Comparison of ENCODE assay signal across 1 cellular context in the genomic region with DNA sequence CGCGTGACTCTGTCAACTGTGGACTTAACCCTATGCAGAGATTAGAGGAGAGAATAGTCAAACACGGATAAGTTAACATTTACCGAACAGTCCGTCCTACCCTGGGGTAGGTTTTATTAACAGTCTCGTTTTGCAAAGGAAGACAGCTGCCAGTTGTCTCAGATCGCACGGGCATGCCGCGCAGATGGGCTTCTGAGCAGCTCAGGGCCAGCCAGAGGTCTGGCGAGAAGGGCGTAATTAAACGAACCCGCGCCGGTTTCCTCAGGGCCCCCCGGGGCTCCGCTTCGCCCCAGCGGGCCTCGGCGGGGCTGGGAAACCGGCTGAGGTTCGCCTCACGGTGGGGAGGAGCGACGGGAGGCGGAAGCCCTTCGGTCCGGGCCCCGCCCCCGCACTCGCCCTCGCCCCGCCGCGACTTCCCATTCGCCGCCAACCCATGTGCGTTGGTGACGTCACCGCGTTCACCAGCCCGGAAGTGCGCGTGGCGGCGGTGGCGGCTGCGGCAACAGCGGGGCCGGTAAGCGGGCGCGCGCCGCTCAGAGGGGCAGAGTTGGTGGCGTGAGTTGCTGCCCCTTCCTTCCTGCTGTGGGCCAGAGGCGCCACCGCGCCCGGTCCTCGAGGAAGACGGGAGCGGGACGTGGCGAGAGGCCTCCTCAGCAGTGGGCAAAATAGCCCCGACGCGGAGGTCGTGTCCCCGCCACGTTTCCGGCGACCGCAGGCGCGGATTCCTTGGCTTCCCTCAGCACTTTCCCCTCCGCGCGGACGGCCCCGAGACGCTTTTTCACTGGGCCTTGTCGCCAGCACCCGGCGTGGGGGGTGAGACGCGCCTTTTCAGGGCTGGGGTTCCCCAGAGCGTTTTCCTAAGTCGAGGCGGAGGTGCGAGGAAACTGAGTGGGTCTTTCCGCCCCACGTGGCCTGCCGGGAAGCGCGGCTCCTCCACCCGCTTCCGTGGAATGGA.
TF ChIP-seq lines count a peak whose summit lies in the region.

A gene (plus strand): TSS at position 464 of the 955 bp plus-strand sequence. CDS start 2,101 bp downstream, outside the sequence.

TF ChIP-seq in GM12878, 131 proteins besides CTCF, POLR2A, EP300 and RAD21 (continued from another document):
- TF ChIP-seq, protein P1, sequence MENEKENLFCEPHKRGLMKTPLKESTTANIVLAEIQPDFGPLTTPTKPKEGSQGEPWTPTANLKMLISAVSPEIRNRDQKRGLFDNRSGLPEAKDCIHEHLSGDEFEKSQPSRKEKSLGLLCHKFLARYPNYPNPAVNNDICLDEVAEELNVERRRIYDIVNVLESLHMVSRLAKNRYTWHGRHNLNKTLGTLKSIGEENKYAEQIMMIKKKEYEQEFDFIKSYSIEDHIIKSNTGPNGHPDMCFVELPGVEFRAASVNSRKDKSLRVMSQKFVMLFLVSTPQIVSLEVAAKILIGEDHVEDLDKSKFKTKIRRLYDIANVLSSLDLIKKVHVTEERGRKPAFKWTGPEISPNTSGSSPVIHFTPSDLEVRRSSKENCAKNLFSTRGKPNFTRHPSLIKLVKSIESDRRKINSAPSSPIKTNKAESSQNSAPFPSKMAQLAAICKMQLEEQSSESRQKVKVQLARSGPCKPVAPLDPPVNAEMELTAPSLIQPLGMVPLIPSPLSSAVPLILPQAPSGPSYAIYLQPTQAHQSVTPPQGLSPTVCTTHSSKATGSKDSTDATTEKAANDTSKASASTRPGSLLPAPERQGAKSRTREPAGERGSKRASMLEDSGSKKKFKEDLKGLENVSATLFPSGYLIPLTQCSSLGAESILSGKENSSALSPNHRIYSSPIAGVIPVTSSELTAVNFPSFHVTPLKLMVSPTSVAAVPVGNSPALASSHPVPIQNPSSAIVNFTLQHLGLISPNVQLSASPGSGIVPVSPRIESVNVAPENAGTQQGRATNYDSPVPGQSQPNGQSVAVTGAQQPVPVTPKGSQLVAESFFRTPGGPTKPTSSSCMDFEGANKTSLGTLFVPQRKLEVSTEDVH (IDR thresholded peaks at IDR 0.05; ENCODE audit: low read depth, partially characterized antibody) = no peak
- TF ChIP-seq IRF4 (IDR thresholded peaks at IDR 0.05; ENCODE audit: low read depth, low read length) (no peak), TARDBP (IDR thresholded peaks at IDR 0.05; ENCODE audit: borderline replicate concordance) (no peak), ZZZ3 (IDR thresholded peaks at IDR 0.05; ENCODE audit: control insufficient read depth, insufficient read length, low read depth) (no peak), POLR2AphosphoS5 (IDR thresholded peaks at IDR 0.05; ENCODE audit: low read length) (peak; percentile 96), KAT2A (conservative IDR thresholded peaks at IDR 0.05; ENCODE audit: control insufficient read depth, low read depth, low read length) (no peak), MYB (IDR thresholded peaks at IDR 0.05; ENCODE audit: borderline replicate concordance, low read depth, low read length) (no peak), IKZF2 (IDR thresholded peaks at IDR 0.05) (peak in 1 of 2 experiments; percentile 59; a peak in 1 of 4 replicates), KLF5 (IDR thresholded peaks at IDR 0.05; ENCODE audit: partially characterized antibody) (no peak), CHD4 (IDR thresholded peaks at IDR 0.05) (no peak), ATF7 (IDR thresholded peaks at IDR 0.05; ENCODE audit: low read depth) (peak; percentile 98), HCFC1 (IDR thresholded peaks at IDR 0.05; ENCODE audit: low read length) (no peak; the same call in 1 of the 2 replicates), ZBED1 (IDR thresholded peaks at IDR 0.05; ENCODE audit: borderline replicate concordance) (peak; percentile 53; the same call in 1 of the 2 replicates), KDM1A (IDR thresholded peaks at IDR 0.05; ENCODE audit: borderline replicate concordance) (no peak)
- TF ChIP-seq, protein P2, sequence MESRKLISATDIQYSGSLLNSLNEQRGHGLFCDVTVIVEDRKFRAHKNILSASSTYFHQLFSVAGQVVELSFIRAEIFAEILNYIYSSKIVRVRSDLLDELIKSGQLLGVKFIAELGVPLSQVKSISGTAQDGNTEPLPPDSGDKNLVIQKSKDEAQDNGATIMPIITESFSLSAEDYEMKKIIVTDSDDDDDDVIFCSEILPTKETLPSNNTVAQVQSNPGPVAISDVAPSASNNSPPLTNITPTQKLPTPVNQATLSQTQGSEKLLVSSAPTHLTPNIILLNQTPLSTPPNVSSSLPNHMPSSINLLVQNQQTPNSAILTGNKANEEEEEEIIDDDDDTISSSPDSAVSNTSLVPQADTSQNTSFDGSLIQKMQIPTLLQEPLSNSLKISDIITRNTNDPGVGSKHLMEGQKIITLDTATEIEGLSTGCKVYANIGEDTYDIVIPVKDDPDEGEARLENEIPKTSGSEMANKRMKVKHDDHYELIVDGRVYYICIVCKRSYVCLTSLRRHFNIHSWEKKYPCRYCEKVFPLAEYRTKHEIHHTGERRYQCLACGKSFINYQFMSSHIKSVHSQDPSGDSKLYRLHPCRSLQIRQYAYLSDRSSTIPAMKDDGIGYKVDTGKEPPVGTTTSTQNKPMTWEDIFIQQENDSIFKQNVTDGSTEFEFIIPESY (IDR thresholded peaks at IDR 0.05) = peak; percentile 58; the same call in 1 of the 2 replicates
- TF ChIP-seq, protein P3, sequence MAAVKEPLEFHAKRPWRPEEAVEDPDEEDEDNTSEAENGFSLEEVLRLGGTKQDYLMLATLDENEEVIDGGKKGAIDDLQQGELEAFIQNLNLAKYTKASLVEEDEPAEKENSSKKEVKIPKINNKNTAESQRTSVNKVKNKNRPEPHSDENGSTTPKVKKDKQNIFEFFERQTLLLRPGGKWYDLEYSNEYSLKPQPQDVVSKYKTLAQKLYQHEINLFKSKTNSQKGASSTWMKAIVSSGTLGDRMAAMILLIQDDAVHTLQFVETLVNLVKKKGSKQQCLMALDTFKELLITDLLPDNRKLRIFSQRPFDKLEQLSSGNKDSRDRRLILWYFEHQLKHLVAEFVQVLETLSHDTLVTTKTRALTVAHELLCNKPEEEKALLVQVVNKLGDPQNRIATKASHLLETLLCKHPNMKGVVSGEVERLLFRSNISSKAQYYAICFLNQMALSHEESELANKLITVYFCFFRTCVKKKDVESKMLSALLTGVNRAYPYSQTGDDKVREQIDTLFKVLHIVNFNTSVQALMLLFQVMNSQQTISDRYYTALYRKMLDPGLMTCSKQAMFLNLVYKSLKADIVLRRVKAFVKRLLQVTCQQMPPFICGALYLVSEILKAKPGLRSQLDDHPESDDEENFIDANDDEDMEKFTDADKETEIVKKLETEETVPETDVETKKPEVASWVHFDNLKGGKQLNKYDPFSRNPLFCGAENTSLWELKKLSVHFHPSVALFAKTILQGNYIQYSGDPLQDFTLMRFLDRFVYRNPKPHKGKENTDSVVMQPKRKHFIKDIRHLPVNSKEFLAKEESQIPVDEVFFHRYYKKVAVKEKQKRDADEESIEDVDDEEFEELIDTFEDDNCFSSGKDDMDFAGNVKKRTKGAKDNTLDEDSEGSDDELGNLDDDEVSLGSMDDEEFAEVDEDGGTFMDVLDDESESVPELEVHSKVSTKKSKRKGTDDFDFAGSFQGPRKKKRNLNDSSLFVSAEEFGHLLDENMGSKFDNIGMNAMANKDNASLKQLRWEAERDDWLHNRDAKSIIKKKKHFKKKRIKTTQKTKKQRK (IDR thresholded peaks at IDR 0.05; ENCODE audit: low read depth, low read length) = no peak
- TF ChIP-seq, protein P4, sequence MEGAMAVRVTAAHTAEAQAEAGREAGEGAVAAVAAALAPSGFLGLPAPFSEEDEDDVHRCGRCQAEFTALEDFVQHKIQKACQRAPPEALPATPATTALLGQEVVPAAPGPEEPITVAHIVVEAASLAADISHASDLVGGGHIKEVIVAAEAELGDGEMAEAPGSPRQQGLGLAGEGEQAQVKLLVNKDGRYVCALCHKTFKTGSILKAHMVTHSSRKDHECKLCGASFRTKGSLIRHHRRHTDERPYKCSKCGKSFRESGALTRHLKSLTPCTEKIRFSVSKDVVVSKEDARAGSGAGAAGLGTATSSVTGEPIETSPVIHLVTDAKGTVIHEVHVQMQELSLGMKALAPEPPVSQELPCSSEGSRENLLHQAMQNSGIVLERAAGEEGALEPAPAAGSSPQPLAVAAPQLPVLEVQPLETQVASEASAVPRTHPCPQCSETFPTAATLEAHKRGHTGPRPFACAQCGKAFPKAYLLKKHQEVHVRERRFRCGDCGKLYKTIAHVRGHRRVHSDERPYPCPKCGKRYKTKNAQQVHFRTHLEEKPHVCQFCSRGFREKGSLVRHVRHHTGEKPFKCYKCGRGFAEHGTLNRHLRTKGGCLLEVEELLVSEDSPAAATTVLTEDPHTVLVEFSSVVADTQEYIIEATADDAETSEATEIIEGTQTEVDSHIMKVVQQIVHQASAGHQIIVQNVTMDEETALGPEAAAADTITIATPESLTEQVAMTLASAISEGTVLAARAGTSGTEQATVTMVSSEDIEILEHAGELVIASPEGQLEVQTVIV (IDR thresholded peaks at IDR 0.05; ENCODE audit: borderline replicate concordance, partially characterized antibody) = peak; percentile 88
TF ChIP-seq in GM12878: peak in this region for 48.
